Comparison of ENCODE assay signal across 18 cellular contexts in the genomic region with DNA sequence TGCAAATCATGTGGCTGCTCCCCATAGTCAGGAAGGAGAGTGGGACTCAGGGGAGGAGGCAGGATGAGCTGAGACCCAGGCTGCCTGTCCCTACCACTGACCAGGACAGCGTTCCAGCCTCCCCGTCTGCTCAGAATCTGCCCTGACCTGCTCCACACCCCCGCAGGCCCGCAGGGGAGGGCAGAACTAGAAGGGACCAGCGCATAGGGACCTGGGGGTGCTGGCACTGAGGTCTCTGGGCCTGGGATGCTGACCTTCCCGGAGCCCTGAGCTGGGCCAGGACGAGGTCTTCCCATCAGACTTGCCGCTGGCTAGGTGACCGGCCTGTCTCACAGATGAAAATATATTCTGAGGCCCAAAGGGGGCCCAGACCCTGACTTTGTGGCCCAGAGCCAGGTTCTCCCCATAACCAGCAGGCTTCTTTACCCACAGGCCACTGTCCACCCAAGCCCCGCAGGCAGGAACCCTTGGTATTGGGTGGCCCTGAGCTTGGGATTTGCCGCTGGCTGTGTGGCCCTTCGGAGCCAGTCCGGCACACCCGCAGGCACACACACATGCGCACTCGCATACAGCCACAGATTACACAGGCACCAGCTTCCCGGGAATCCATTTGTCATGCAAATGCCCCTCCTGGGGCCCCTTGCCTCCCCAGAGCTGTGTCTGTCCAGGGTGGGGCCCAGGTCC. TPM values are rescaled to one million over a fixed set of nuclear protein-coding genes. Genes with fewer than 3 reads are reported as not detected.
A peak's percentile ranks its signal among the peaks of the same experiment; 100 is the strongest.
DNase-seq lines count a peak whose midpoint lies in the region; ATAC-seq and TF ChIP-seq lines count a peak whose summit lies in the region.
"Had no signal": no experiment of that assay in that cellular context is flagged by ENCODE, and none has a peak within 500 bp of the region (broad histone marks: within the 10 kb centered on the region; RNA-seq: fewer than 3 reads in every experiment).

No MANE protein-coding gene starts in this region.

- ATAC-seq in RWPE2 (ENCODE audit: low read depth) (no peak), GM21619 (IDR thresholded peaks at IDR 0.05; ENCODE audit: unreplicated experiment) (no peak)
- ATAC-seq in stimulated activated memory B cell treated with anti-CD40 and anti-IgM and Interleukin-4, amounts not matched to agents 10 μg/mL and 1 μg/mL and 100 μg/mL, for 72 hours, result no peak
- ATAC-seq: activated T-helper 17 cell treated with anti-CD3 and anti-CD28 coated beads, Interleukin-2, amount 50 U/mL, for 72 hours; Right ventricle myocardium inferior had no signal

- TF ChIP-seq CTCF in RWPE2 (IDR thresholded peaks at IDR 0.05; ENCODE audit: poor library complexity, severe bottlenecking), result no peak
- TF ChIP-seq CTCF in endothelial cell (IDR thresholded peaks at IDR 0.05; ENCODE audit: unreplicated experiment), result no peak

- peaks cover 3% of the 10 kb centered on the region for H3K27me3 Mint-ChIP-seq in endothelial cell (ENCODE audit: unreplicated experiment)
- no peaks in the 10 kb centered on the region for H3K27me3 Mint-ChIP-seq in stimulated activated memory B cell treated with anti-CD40 and anti-IgM and Interleukin-4, amounts not matched to agents 10 μg/mL and 1 μg/mL and 100 μg/mL, for 72 hours
- H3K27me3 Mint-ChIP-seq: activated T-helper 17 cell treated with anti-CD3 and anti-CD28 coated beads, Interleukin-2, amount 50 U/mL, for 72 hours; central memory CD8-positive, alpha-beta T cell; memory B cell had no signal

- H3K36me3 Mint-ChIP-seq in endothelial cell (ENCODE audit: low read depth, unreplicated experiment), result no peaks in the 10 kb centered on the region
- H3K36me3 Mint-ChIP-seq in stimulated activated memory B cell treated with anti-CD40 and anti-IgM and Interleukin-4, amounts not matched to agents 10 μg/mL and 1 μg/mL and 100 μg/mL, for 72 hours, result no peaks in the 10 kb centered on the region
- H3K36me3 Mint-ChIP-seq: memory B cell had no signal

- H3K4me1 ChIP-seq in RWPE2 (ENCODE audit: insufficient read depth, poor library complexity, severe bottlenecking), result peaks cover 36% of the 10 kb centered on the region

- peak; percentile 24 for DNase-seq in NCI-H345 (lab: John Stamatoyannopoulos, UW)
- no peak for DNase-seq in NCI-H345 treated with DMSO at 0.1 percent for 48 hours (lab: John Stamatoyannopoulos, UW; ENCODE audit: unreplicated experiment)
- no peak for DNase-seq in RWPE2 (ENCODE audit: low spot score)
- DNase-seq in endothelial cell (ENCODE audit: low spot score), result no peak
- no peak for DNase-seq in SIG-M5 (lab: John Stamatoyannopoulos, UW)
- no peak for DNase-seq in NCI-H2227 treated with DMSO at 0.1 percent for 48 hours (lab: John Stamatoyannopoulos, UW)
- DNase-seq: activated CD4-positive, CD25-positive, alpha-beta regulatory T cell; EL; esophagus squamous epithelium; NCI-H446 treated with DMSO at 0.1 percent for 48 hours had no signal

- no peaks in the 10 kb centered on the region for H3K9me3 Mint-ChIP-seq in endothelial cell (ENCODE audit: unreplicated experiment)
- H3K9me3 Mint-ChIP-seq in stimulated activated memory B cell treated with anti-CD40 and anti-IgM and Interleukin-4, amounts not matched to agents 10 μg/mL and 1 μg/mL and 100 μg/mL, for 72 hours, result no peaks in the 10 kb centered on the region
- H3K9me3 Mint-ChIP-seq: activated T-helper 17 cell treated with anti-CD3 and anti-CD28 coated beads, Interleukin-2, amount 50 U/mL, for 72 hours; central memory CD8-positive, alpha-beta T cell; memory B cell had no signal

- H3K4me3 Mint-ChIP-seq in endothelial cell (ENCODE audit: unreplicated experiment), result no peak overlapping the region
- H3K4me3 Mint-ChIP-seq in stimulated activated memory B cell treated with anti-CD40 and anti-IgM and Interleukin-4, amounts not matched to agents 10 μg/mL and 1 μg/mL and 100 μg/mL, for 72 hours, result no peak overlapping the region
- H3K4me3 Mint-ChIP-seq: activated T-helper 17 cell treated with anti-CD3 and anti-CD28 coated beads, Interleukin-2, amount 50 U/mL, for 72 hours; central memory CD8-positive, alpha-beta T cell; memory B cell had no signal

- no peaks in the 10 kb centered on the region for H3K27me3 ChIP-seq in RWPE2 (ENCODE audit: insufficient read depth, poor library complexity, severe bottlenecking)
- H3K27me3 ChIP-seq: esophagus squamous epithelium, right atrium auricular region had no signal

- peak overlapping the region; percentile 48 for H3K27ac Mint-ChIP-seq in endothelial cell (ENCODE audit: unreplicated experiment)
- peak overlapping the region; percentile 91 for H3K27ac Mint-ChIP-seq in stimulated activated memory B cell treated with anti-CD40 and anti-IgM and Interleukin-4, amounts not matched to agents 10 μg/mL and 1 μg/mL and 100 μg/mL, for 72 hours
- H3K27ac Mint-ChIP-seq: memory B cell had no signal

- H3K9me3 ChIP-seq in RWPE2 (ENCODE audit: severe bottlenecking), result no peaks in the 10 kb centered on the region
- H3K9me3 ChIP-seq: esophagus squamous epithelium, right atrium auricular region, thoracic aorta had no signal

- peaks cover 9% of the 10 kb centered on the region for H3K4me1 Mint-ChIP-seq in endothelial cell (ENCODE audit: unreplicated experiment)
- peaks cover 23% of the 10 kb centered on the region for H3K4me1 Mint-ChIP-seq in stimulated activated memory B cell treated with anti-CD40 and anti-IgM and Interleukin-4, amounts not matched to agents 10 μg/mL and 1 μg/mL and 100 μg/mL, for 72 hours
- H3K4me1 Mint-ChIP-seq: activated T-helper 17 cell treated with anti-CD3 and anti-CD28 coated beads, Interleukin-2, amount 50 U/mL, for 72 hours had no signal

- H3K36me3 ChIP-seq in RWPE2 (ENCODE audit: low read depth), result no peaks in the 10 kb centered on the region
- H3K36me3 ChIP-seq: esophagus squamous epithelium, right atrium auricular region, thoracic aorta had no signal

- peak overlapping the region; percentile 19 for H3K27ac ChIP-seq in RWPE2 (ENCODE audit: poor library complexity, severe bottlenecking)
- H3K27ac ChIP-seq: right atrium auricular region, thoracic aorta had no signal

- H3K4me3 ChIP-seq in RWPE2 (ENCODE audit: severe bottlenecking), result no peak overlapping the region
- H3K4me3 ChIP-seq: right atrium auricular region, thoracic aorta had no signal

RNA-seq across cellular contexts. Expression of gene PIM3, which starts 13.8 kb away (rescaled TPM):
- total RNA-seq in endothelial cell (ENCODE audit: unreplicated experiment), result 112 TPM

RNA-seq across cellular contexts. Expression of gene CRELD2, which starts 28.3 kb away (rescaled TPM):
- total RNA-seq in endothelial cell (ENCODE audit: unreplicated experiment), result 207 TPM

RNA-seq across cellular contexts. Expression of gene ALG12, which starts 28.5 kb away (rescaled TPM):
- 23.2 TPM for total RNA-seq in endothelial cell (ENCODE audit: unreplicated experiment)
